In genomic region chrX:136745215-136746173, GRCh38 we compare ENCODE assay signal across 10 cellular contexts. TPM values are rescaled to one million over a fixed set of nuclear protein-coding genes. Genes with fewer than 3 reads are reported as not detected.
DNase-seq lines count a peak whose midpoint lies in the region; ATAC-seq, FAIRE-seq and TF ChIP-seq lines count a peak whose summit lies in the region.
"Had no signal": no experiment of that assay in that cellular context is flagged by ENCODE, and none has a peak within 500 bp of the region (broad histone marks: within the 10 kb centered on the region; RNA-seq: fewer than 3 reads in every experiment).

No MANE protein-coding gene starts in this region.

- DNase-seq in AG10803 (ENCODE audit: low read depth): peak; percentile 36
- DNase-seq in GM18507 (ENCODE audit: extremely low spot score, insufficient read length, low read depth): no peak
- DNase-seq in activated CD8-positive, alpha-beta T cell treated with anti-CD3 and anti-CD28 coated beads, Interleukin-2, amount 10 ng/mL, durations not matched to agents 7 days and 5 days: no peak
- no peak for DNase-seq in memory B cell (ENCODE audit: low spot score in 2 of 2)
- DNase-seq in posterior vena cava (ENCODE audit: low spot score): no peak
- no peak for DNase-seq in GM20000 (ENCODE audit: low spot score)
- DNase-seq: NCI-H1048 had no signal

- H3K9me3 Mint-ChIP-seq in activated CD8-positive, alpha-beta T cell treated with anti-CD3 and anti-CD28 coated beads, Interleukin-2, amount 10 ng/mL, durations not matched to agents 7 days and 5 days (ENCODE audit: insufficient read depth): no peaks in the 10 kb centered on the region
- H3K9me3 Mint-ChIP-seq in memory B cell: no peaks in the 10 kb centered on the region

- peak; percentile 82 for FAIRE-seq in GM18507 (lab: Jason Lieb, UNC)

- POLR2A ChIA-PET in activated CD8-positive, alpha-beta T cell treated with anti-CD3 and anti-CD28 coated beads, Interleukin-2, amount 10 ng/mL, durations not matched to agents 7 days and 5 days (lab: Charles Lee): no interaction called here

- no peak for ATAC-seq in activated CD8-positive, alpha-beta T cell treated with anti-CD3 and anti-CD28 coated beads, Interleukin-2, amount 10 ng/mL, durations not matched to agents 7 days and 5 days
- ATAC-seq in memory B cell (ENCODE audit: low read depth): no peak
- no peak for ATAC-seq in HG02970 (IDR thresholded peaks at IDR 0.05; ENCODE audit: low FRiP score, unreplicated experiment)
- no peak for ATAC-seq in HG02870 (IDR thresholded peaks at IDR 0.05; ENCODE audit: unreplicated experiment)
- ATAC-seq: Panc1 had no signal

- no peaks in the 10 kb centered on the region for H3K27me3 Mint-ChIP-seq in activated CD8-positive, alpha-beta T cell treated with anti-CD3 and anti-CD28 coated beads, Interleukin-2, amount 10 ng/mL, durations not matched to agents 7 days and 5 days (ENCODE audit: low read depth)
- H3K27me3 Mint-ChIP-seq in memory B cell: no peaks in the 10 kb centered on the region

- intact Hi-C loops in posterior vena cava (cut with DNase I): no loop called here

- H3K4me1 Mint-ChIP-seq in activated CD8-positive, alpha-beta T cell treated with anti-CD3 and anti-CD28 coated beads, Interleukin-2, amount 10 ng/mL, durations not matched to agents 7 days and 5 days (ENCODE audit: low read depth): peaks cover 76% of the 10 kb centered on the region
- peaks cover 35% of the 10 kb centered on the region for H3K4me1 Mint-ChIP-seq in memory B cell

- peak overlapping the region; percentile 40 for H3K27ac Mint-ChIP-seq in activated CD8-positive, alpha-beta T cell treated with anti-CD3 and anti-CD28 coated beads, Interleukin-2, amount 10 ng/mL, durations not matched to agents 7 days and 5 days
- H3K27ac Mint-ChIP-seq in memory B cell: peak overlapping the region; percentile 82

- no peak overlapping the region for H3K4me3 Mint-ChIP-seq in activated CD8-positive, alpha-beta T cell treated with anti-CD3 and anti-CD28 coated beads, Interleukin-2, amount 10 ng/mL, durations not matched to agents 7 days and 5 days
- H3K4me3 Mint-ChIP-seq in memory B cell: peak overlapping the region; percentile 11

- no peak for TF ChIP-seq CTCF in AG10803 (conservative IDR thresholded peaks at IDR 0.05; ENCODE audit: low read length)
- no peak for TF ChIP-seq CTCF in GM20000 (IDR thresholded peaks at IDR 0.05; ENCODE audit: extremely low read depth, missing control alignments)

- CTCF ChIA-PET in activated CD8-positive, alpha-beta T cell treated with anti-CD3 and anti-CD28 coated beads, Interleukin-2, amount 10 ng/mL, durations not matched to agents 7 days and 5 days (lab: Charles Lee): interaction anchor here (1.0 to 1.2 kb wide), 2 partner anchors 10 to 134 kb away, joined by 3 to 5 read pairs; no protein-coding TSS in a partner anchor

- no peak overlapping the region for H3K4me3 ChIP-seq in AG10803 (ENCODE audit: low read length)

- H3K36me3 Mint-ChIP-seq in activated CD8-positive, alpha-beta T cell treated with anti-CD3 and anti-CD28 coated beads, Interleukin-2, amount 10 ng/mL, durations not matched to agents 7 days and 5 days (ENCODE audit: low read depth): peaks cover 69% of the 10 kb centered on the region
- peaks cover 3% of the 10 kb centered on the region for H3K36me3 Mint-ChIP-seq in memory B cell

RNA-seq across cellular contexts. Expression of gene ARHGEF6, which starts 35.2 kb away (rescaled TPM):
- 10 to 100 TPM; 97.8 to 99.0 TPM for total RNA-seq in activated CD8-positive, alpha-beta T cell treated with anti-CD3 and anti-CD28 coated beads, Interleukin-2, amount 10 ng/mL, durations not matched to agents 7 days and 5 days
- total RNA-seq in posterior vena cava: 10 to 100 TPM; 14.2 to 17.7 TPM

Comparison
In these comparisons a context has a peak if more than half of its experiments do, and no peak if none do; other contexts are left out.
1. RNA of gene ARHGEF6, which starts 35.2 kb away (total RNA-seq): 97.8 to 99.0 TPM in activated CD8-positive, alpha-beta T cell treated with anti-CD3 and anti-CD28 coated beads, Interleukin-2, amount 10 ng/mL, durations not matched to agents 7 days and 5 days; 14.2 to 17.7 TPM in posterior vena cava; every median in the first group is over 4 times any median in the second.